Comparison of ENCODE assay signal across 8 cellular contexts in the genomic region with DNA sequence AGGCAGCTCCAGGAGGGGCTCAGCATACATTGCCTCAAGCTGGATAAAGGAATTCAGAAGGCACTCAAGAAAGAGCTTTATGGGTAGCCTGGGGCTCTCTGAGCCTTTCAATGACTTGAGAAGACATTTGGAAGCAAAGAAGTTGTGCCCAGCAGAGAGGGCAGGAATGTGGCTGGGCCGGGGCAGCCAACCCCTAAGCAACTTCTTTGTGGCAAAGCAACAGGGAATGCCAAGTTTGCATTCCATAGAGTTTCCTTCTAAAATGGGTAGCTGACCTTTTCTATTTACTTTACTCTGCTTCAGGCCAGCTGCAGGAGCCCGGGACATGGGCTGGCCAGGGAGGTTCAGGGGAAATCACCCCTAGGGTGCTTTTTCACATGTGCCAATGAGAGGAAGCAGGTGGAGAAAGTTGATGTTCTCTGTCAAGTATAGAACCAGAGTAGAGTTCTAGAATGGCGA. TPM values are rescaled to one million over a fixed set of nuclear protein-coding genes. Genes with fewer than 3 reads are reported as not detected.
A peak's percentile ranks its signal among the peaks of the same experiment; 100 is the strongest.
DNase-seq lines count a peak whose midpoint lies in the region; ATAC-seq and TF ChIP-seq lines count a peak whose summit lies in the region.

No MANE protein-coding gene starts in this region.

- H3K27me3 Mint-ChIP-seq in effector memory CD8-positive, alpha-beta T cell = no peaks in the 10 kb centered on the region

- no peak overlapping the region for H3K4ac ChIP-seq in neuronal stem cell (ENCODE audit: low read length)

- no peak overlapping the region for H2BK12ac ChIP-seq in neuronal stem cell (ENCODE audit: low read length)

- H3K4me3 Mint-ChIP-seq in effector memory CD8-positive, alpha-beta T cell = peak overlapping the region; percentile 69 to 73

- H3K4me1 ChIP-seq in BLaER1 treated with 17β-estradiol and CSF1 and Interleukin-3, amounts not matched to agents 10 nM and 100 nM = peaks cover 96 to 100% (median 98%) of the 10 kb centered on the region in 10 experiments
- H3K4me1 ChIP-seq in OCI-LY3 (ENCODE audit: low read length) (peaks cover 98% of the 10 kb centered on the region), neuronal stem cell (ENCODE audit: control insufficient read depth in 2 of 2, insufficient read depth in 1 of 2, low read depth in 1 of 2, low read length in 2 of 2) (peaks cover 6 to 12% of the 10 kb centered on the region in 2 donors)

- no peak overlapping the region for H3K14ac ChIP-seq in neuronal stem cell (ENCODE audit: low read length)

- H3K9ac ChIP-seq in BLaER1 treated with 17β-estradiol and CSF1 and Interleukin-3, amounts not matched to agents 10 nM and 100 nM = peak overlapping the region in 1 of 11 experiments; percentile 52; a peak in 3 of 22 replicates
- H3K9ac ChIP-seq in OCI-LY3 (ENCODE audit: low read length) = peak overlapping the region; percentile 78
- H3K9ac ChIP-seq in neuronal stem cell (ENCODE audit: low read depth, low read length, poor library complexity) = no peak overlapping the region

- WGBS in neuronal stem cell (ENCODE audit: extremely low coverage in 2 of 2, insufficient read length in 2 of 2, insufficient replicate concordance in 1 of 2), 2 donors = no CpG with 5 or more reads among the region's 3 CpGs

- no peak overlapping the region for H2AFZ ChIP-seq in OCI-LY3 (ENCODE audit: low read depth, low read length)
- no peak overlapping the region for H2AFZ ChIP-seq in neuronal stem cell (ENCODE audit: low read length)

- H3K27ac Mint-ChIP-seq in effector memory CD8-positive, alpha-beta T cell = peak overlapping the region; percentile 88 to 95

- peak overlapping the region; percentile 60 to 99 (median 83); a peak in 21 of 22 replicates for H3K4me2 ChIP-seq in BLaER1 treated with 17β-estradiol and CSF1 and Interleukin-3, amounts not matched to agents 10 nM and 100 nM
- peak overlapping the region; percentile 67 for H3K4me2 ChIP-seq in OCI-LY3 (ENCODE audit: low read length)
- no peak overlapping the region for H3K4me2 ChIP-seq in neuronal stem cell (ENCODE audit: insufficient read depth, low read length, poor library complexity, severe bottlenecking)

- H4K8ac ChIP-seq in neuronal stem cell (ENCODE audit: low read depth, low read length) = no peak overlapping the region

- H3K4me3 ChIP-seq in BLaER1 treated with 17β-estradiol and CSF1 and Interleukin-3, amounts not matched to agents 10 nM and 100 nM = peak overlapping the region in 6 of 10 experiments; percentile 22 to 41 (median 28); a peak in 6 of 20 replicates
- peak overlapping the region; percentile 36 for H3K4me3 ChIP-seq in OCI-LY3 (ENCODE audit: low read length)
- H3K4me3 ChIP-seq in neuronal stem cell (ENCODE audit: low read length in 2 of 2) = no peak overlapping the region

- DNase-seq in effector memory CD8-positive, alpha-beta T cell = no peak
- no peak for DNase-seq in neuronal stem cell (ENCODE audit: low spot score)
- no peak for DNase-seq in iPS-NIHi11 (ENCODE audit: low spot score)
- DNase-seq in activated effector memory CD4-positive, alpha-beta T cell treated with anti-CD3 and anti-CD28 coated beads, Interleukin-2, amount 50 U/mL, for 16 hours = no peak
- DNase-seq in GM13977 (ENCODE audit: low spot score) = no peak
- DNase-seq in NCI-H1694 treated with DMSO at 0.1 percent for 48 hours (lab: John Stamatoyannopoulos, UW) = no peak

- peaks cover 38 to 98% (median 81%) of the 10 kb centered on the region in 11 experiments for H4K20me1 ChIP-seq in BLaER1 treated with 17β-estradiol and CSF1 and Interleukin-3, amounts not matched to agents 10 nM and 100 nM
- H4K20me1 ChIP-seq in OCI-LY3 (ENCODE audit: insufficient read depth, low read length) = no peaks in the 10 kb centered on the region

- no peak overlapping the region for H2BK120ac ChIP-seq in neuronal stem cell (ENCODE audit: low read depth, low read length)

- H3K36me3 ChIP-seq in BLaER1 treated with 17β-estradiol and CSF1 and Interleukin-3, amounts not matched to agents 10 nM and 100 nM = peaks cover 9 to 76% (median 59%) of the 10 kb centered on the region in 11 experiments; a peak in 21 of 22 replicates
- H3K36me3 ChIP-seq in OCI-LY3 (replicated peaks; ENCODE audit: low read depth, low read length) (peaks cover 62% of the 10 kb centered on the region), neuronal stem cell (replicated peaks in 1 of 2; ENCODE audit: control insufficient read depth in 2 of 2, insufficient read depth in 2 of 2, low read length in 2 of 2) (peaks cover 7 to 62% of the 10 kb centered on the region in 2 donors)

- no peak for TF ChIP-seq CTCF in OCI-LY3 (IDR thresholded peaks at IDR 0.05; ENCODE audit: low read depth, low read length)
- TF ChIP-seq CTCF in GM13977 (IDR thresholded peaks at IDR 0.05; ENCODE audit: extremely low read depth, insufficient read depth, missing control alignments) = no peak

- peak overlapping the region in 10 of 11 experiments; percentile 16 to 61 (median 52); a peak in 17 of 22 replicates for H3K27ac ChIP-seq in BLaER1 treated with 17β-estradiol and CSF1 and Interleukin-3, amounts not matched to agents 10 nM and 100 nM
- H3K27ac ChIP-seq in OCI-LY3 (ENCODE audit: low read length) = peak overlapping the region; percentile 98
- H3K27ac ChIP-seq in neuronal stem cell (replicated peaks; ENCODE audit: low read length) = no peak overlapping the region

- H3K79me2 ChIP-seq in OCI-LY3 (ENCODE audit: low read length) = peaks cover 83% of the 10 kb centered on the region

- peaks cover 14% of the 10 kb centered on the region for H3K79me1 ChIP-seq in neuronal stem cell (ENCODE audit: low read depth, low read length)

- no peak overlapping the region for H2BK15ac ChIP-seq in neuronal stem cell (ENCODE audit: low read length)

- no peak overlapping the region for H4K91ac ChIP-seq in neuronal stem cell (ENCODE audit: low read depth, low read length, poor library complexity)

- no peak overlapping the region for H2BK5ac ChIP-seq in neuronal stem cell (ENCODE audit: low read length)

- H3K36me3 Mint-ChIP-seq in effector memory CD8-positive, alpha-beta T cell (ENCODE audit: insufficient read depth) = peaks cover 31% of the 10 kb centered on the region

- no peak overlapping the region for H3K23ac ChIP-seq in neuronal stem cell (ENCODE audit: low read depth, low read length, poor library complexity)

- peaks cover 60 to 65% of the 10 kb centered on the region in 2 donors for H3K4me1 Mint-ChIP-seq in effector memory CD8-positive, alpha-beta T cell (ENCODE audit: low read depth in 2 of 2)

- in situ Hi-C loops in GM13977 (cut with MboI; ENCODE audit: low pct_unique_long_range_greater_than_20kb, low sequenced_read_pairs, unreplicated experiment) = no loop called here

- ATAC-seq in effector memory CD8-positive, alpha-beta T cell (replicated peaks) = no peak

- H3K18ac ChIP-seq in neuronal stem cell (ENCODE audit: low read length) = no peak overlapping the region

- peaks cover 15 to 39% (median 33%) of the 10 kb centered on the region in 11 experiments for H3K9me3 ChIP-seq in BLaER1 treated with 17β-estradiol and CSF1 and Interleukin-3, amounts not matched to agents 10 nM and 100 nM (replicated peaks in 1 of 11)
- H3K9me3 ChIP-seq in OCI-LY3 (ENCODE audit: insufficient read depth, low read length) = peaks cover 7% of the 10 kb centered on the region; the same call in 1 of the 2 replicates
- H3K9me3 ChIP-seq in neuronal stem cell (replicated peaks in 1 of 2; ENCODE audit: control insufficient read depth in 2 of 2, insufficient read depth in 1 of 2, low read depth in 1 of 2, low read length in 2 of 2) = peaks cover 0 to 13% of the 10 kb centered on the region in 2 donors

- peak overlapping the region; percentile 32 for H2AK5ac ChIP-seq in neuronal stem cell (ENCODE audit: low read depth, low read length)

- H3K27me3 ChIP-seq in BLaER1 treated with 17β-estradiol and CSF1 and Interleukin-3, amounts not matched to agents 10 nM and 100 nM = no peaks in the 10 kb centered on the region
- no peaks in the 10 kb centered on the region for H3K27me3 ChIP-seq in OCI-LY3 (ENCODE audit: low read depth, low read length)
- H3K27me3 ChIP-seq in neuronal stem cell (ENCODE audit: control insufficient read depth in 3 of 3, insufficient read depth in 3 of 3, low read depth in 1 of 3, low read length in 3 of 3) = no peaks in the 10 kb centered on the region

- peaks cover 4 to 13% of the 10 kb centered on the region in 2 donors for H3K9me3 Mint-ChIP-seq in effector memory CD8-positive, alpha-beta T cell

RNA-seq across cellular contexts. Expression of a gene that starts 45.6 kb away (rescaled TPM):
- polyA plus RNA-seq in neuronal stem cell (2013, experiment 1 of 2) = 56.1 TPM
- 55.5 TPM for polyA plus RNA-seq in neuronal stem cell (2013, experiment 2 of 2)

RNA-seq across cellular contexts. Expression of a gene that starts 48.5 kb away (rescaled TPM):
- 5.9 TPM for polyA plus RNA-seq in neuronal stem cell (2013, experiment 1 of 2)
- polyA plus RNA-seq in neuronal stem cell (2013, experiment 2 of 2) = 6.2 TPM

RNA-seq across cellular contexts. Expression of a gene that starts 53.5 kb away (rescaled TPM):
- polyA plus RNA-seq in neuronal stem cell (2013, experiment 1 of 2) = 2.2 TPM
- polyA plus RNA-seq in neuronal stem cell (2013, experiment 2 of 2) = 2.6 TPM

Comparison
In these comparisons a context has a peak if more than half of its experiments do, and no peak if none do; other contexts are left out.
1. H3K4me3 ChIP-seq: peak in BLaER1 treated with 17β-estradiol and CSF1 and Interleukin-3, amounts not matched to agents 10 nM and 100 nM (6 of 10) and OCI-LY3 (single experiment); none in neuronal stem cell (0 of 2).